In the genomic region with DNA sequence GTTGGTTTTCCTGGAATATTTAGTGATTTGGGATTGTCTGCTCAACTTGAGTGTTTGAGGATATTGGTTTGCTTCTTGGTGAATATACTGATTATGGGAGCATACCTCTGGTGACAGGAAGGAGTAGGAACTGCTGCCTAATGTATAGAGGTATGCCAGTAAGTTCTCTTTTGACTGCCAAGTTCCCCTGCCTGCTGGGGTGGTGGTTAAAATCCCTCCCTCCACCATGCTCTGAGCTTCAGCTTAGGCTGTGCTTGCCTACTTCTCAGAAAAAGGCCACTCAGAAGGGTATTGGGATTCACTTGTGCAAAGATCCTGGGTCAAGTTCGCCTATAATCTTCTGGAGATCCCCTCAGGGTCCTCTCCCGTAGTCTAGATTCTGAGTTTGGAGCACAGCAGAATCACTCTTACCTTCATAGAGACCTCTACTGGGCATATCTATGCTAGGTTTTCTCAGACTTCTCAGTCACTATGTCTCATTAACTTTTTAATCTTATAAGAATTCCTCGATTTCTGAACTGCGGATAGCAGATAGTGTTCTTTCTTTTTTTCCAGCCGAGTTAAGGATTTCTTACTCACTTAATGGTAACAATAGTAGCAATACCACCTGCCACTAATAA, we compare ENCODE assay signal across 14 cellular contexts. TPM values are rescaled to one million over a fixed set of nuclear protein-coding genes. Genes with fewer than 3 reads are reported as not detected.
DNase-seq lines count a peak whose midpoint lies in the region; ATAC-seq and TF ChIP-seq lines count a peak whose summit lies in the region.
"Had no signal": no experiment of that assay in that cellular context is flagged by ENCODE, and none has a peak within 500 bp of the region (broad histone marks: within the 10 kb centered on the region; RNA-seq: fewer than 3 reads in every experiment).

No MANE protein-coding gene starts in this region.

- peaks cover 0 to 24% (median 0%) of the 10 kb centered on the region in 3 donors for H3K4me1 ChIP-seq in gastroesophageal sphincter
- H3K4me1 ChIP-seq: right lobe of liver had no signal

- H3K9me3 ChIP-seq in CD4-positive, alpha-beta T cell (ENCODE audit: control insufficient read depth, low read length) = no peaks in the 10 kb centered on the region
- H3K9me3 ChIP-seq in gastroesophageal sphincter = no peaks in the 10 kb centered on the region
- H3K9me3 ChIP-seq: heart right ventricle, right lobe of liver had no signal

- peak overlapping the region; percentile 29 for H3K27ac Mint-ChIP-seq in CD4-positive, alpha-beta T cell
- peak overlapping the region; percentile 20 to 59 for H3K27ac Mint-ChIP-seq in effector memory CD8-positive, alpha-beta T cell

- no peak overlapping the region for H3K27ac ChIP-seq in CD4-positive, alpha-beta T cell (ENCODE audit: low read depth, low read length)
- H3K27ac ChIP-seq in gastroesophageal sphincter = no peak overlapping the region
- H3K27ac ChIP-seq: BLaER1, right lobe of liver had no signal

- ATAC-seq in CD4-positive, alpha-beta T cell (ENCODE audit: poor library complexity) = no peak
- peak; percentile 41 for ATAC-seq in GM18858 (IDR thresholded peaks at IDR 0.05; ENCODE audit: unreplicated experiment)
- no peak for ATAC-seq in effector memory CD8-positive, alpha-beta T cell (replicated peaks)
- no peak for ATAC-seq in gastroesophageal sphincter

- no peak overlapping the region for H3K4me3 ChIP-seq in gastroesophageal sphincter
- H3K4me3 ChIP-seq: BLaER1, heart right ventricle, right lobe of liver had no signal

- H3K36me3 Mint-ChIP-seq in CD4-positive, alpha-beta T cell (ENCODE audit: low read depth) = no peaks in the 10 kb centered on the region
- H3K36me3 Mint-ChIP-seq in effector memory CD8-positive, alpha-beta T cell (ENCODE audit: insufficient read depth) = no peaks in the 10 kb centered on the region

- 71 to 81% methylated on average over 5 of the region's 5 CpGs for whole genome bisulfite sequencing in gastroesophageal sphincter (ENCODE audit: low coverage in 1 of 2), 2 donors

- intact Hi-C loops in CD4-positive, alpha-beta T cell (cut with DNase I, micrococcal nuclease) = no loop called here

- H3K36me3 ChIP-seq in gastroesophageal sphincter = no peaks in the 10 kb centered on the region
- H3K36me3 ChIP-seq: heart right ventricle, right lobe of liver had no signal

- no peak for TF ChIP-seq CTCF in CD4-positive, alpha-beta T cell (IDR thresholded peaks at IDR 0.05)
- no peak for TF ChIP-seq CTCF in gastroesophageal sphincter (IDR thresholded peaks at IDR 0.05)

- H3K4me1 Mint-ChIP-seq in CD4-positive, alpha-beta T cell (ENCODE audit: low read depth) = peaks cover 34% of the 10 kb centered on the region
- peaks cover 4 to 10% of the 10 kb centered on the region in 2 donors for H3K4me1 Mint-ChIP-seq in effector memory CD8-positive, alpha-beta T cell (ENCODE audit: low read depth in 2 of 2)

- no peaks in the 10 kb centered on the region for H3K27me3 Mint-ChIP-seq in CD4-positive, alpha-beta T cell
- H3K27me3 Mint-ChIP-seq in effector memory CD8-positive, alpha-beta T cell = no peaks in the 10 kb centered on the region

- TF ChIP-seq POLR2A in gastroesophageal sphincter (IDR thresholded peaks at IDR 0.05) = no peak

- CTCF ChIA-PET in CD4-positive, alpha-beta T cell (lab: Charles Lee) = no interaction called here

- TF ChIP-seq EP300 in gastroesophageal sphincter (IDR thresholded peaks at IDR 0.05) = no peak

- no peaks in the 10 kb centered on the region for H3K9me3 Mint-ChIP-seq in CD4-positive, alpha-beta T cell
- H3K9me3 Mint-ChIP-seq in effector memory CD8-positive, alpha-beta T cell = no peaks in the 10 kb centered on the region

- no peaks in the 10 kb centered on the region for H3K27me3 ChIP-seq in CD4-positive, alpha-beta T cell (ENCODE audit: control insufficient read depth, insufficient read depth, low read length)
- no peaks in the 10 kb centered on the region for H3K27me3 ChIP-seq in gastroesophageal sphincter
- H3K27me3 ChIP-seq: BLaER1, heart right ventricle, right lobe of liver had no signal

- no peak overlapping the region for H3K4me3 Mint-ChIP-seq in CD4-positive, alpha-beta T cell
- no peak overlapping the region for H3K4me3 Mint-ChIP-seq in effector memory CD8-positive, alpha-beta T cell

- DNase-seq in CD4-positive, alpha-beta T cell = no peak
- peak; percentile 3 for DNase-seq in HT-29 (ENCODE audit: low spot score)
- no peak for DNase-seq in effector memory CD8-positive, alpha-beta T cell
- DNase-seq in retina = no peak
- no peak for DNase-seq in DMS153 (lab: John Stamatoyannopoulos, UW)
- no peak for DNase-seq in pons (ENCODE audit: low spot score)
- DNase-seq: activated T-cell treated with anti-CD3 and anti-CD28 coated beads, Interleukin-2, amount 50 U/mL, for 48 hours; effector memory CD4-positive, alpha-beta T cell; heart right ventricle; NCI-H2029 treated with DMSO at 0.1 percent for 48 hours; right lobe of liver had no signal

- POLR2A ChIA-PET in CD4-positive, alpha-beta T cell (lab: Charles Lee) = interaction anchor here (0.8 kb wide), 1 partner anchor 215 kb away, joined by 3 read pairs; no protein-coding TSS in a partner anchor

RNA-seq across cellular contexts. Expression of a gene that starts 44.7 kb away (rescaled TPM):
- total RNA-seq in CD4-positive, alpha-beta T cell = 10 to 100 TPM; 12.8 to 13.9 TPM
- 12.0 and 16.9 TPM in 2 replicates for total RNA-seq in HT-29 (2014; rRNA removed; shearing (Covaris generic))
- total RNA-seq in gastroesophageal sphincter = 10 to 100 TPM; 13.2 to 24.9 (median 21.7) TPM

RNA-seq across cellular contexts. Expression of a gene that starts 46.6 kb away (rescaled TPM):
- total RNA-seq in CD4-positive, alpha-beta T cell = 10 to 100 TPM; 13.1 to 13.4 TPM
- 1.2 and 3.8 TPM in 2 replicates for total RNA-seq in HT-29 (2014; rRNA removed; shearing (Covaris generic))
- total RNA-seq in gastroesophageal sphincter = 10 to 100 TPM; 19.6 to 31.5 (median 26.2) TPM
